ENCODE assay signal across 8 cellular contexts in genomic region chr12:14769837-14770494, GRCh38. TPM values are rescaled to one million over a fixed set of nuclear protein-coding genes. Genes with fewer than 3 reads are reported as not detected.
DNase-seq lines count a peak whose midpoint lies in the region; ATAC-seq, FAIRE-seq and TF ChIP-seq lines count a peak whose summit lies in the region.

No MANE protein-coding gene starts in this region.

- peak overlapping the region; percentile 96 for H3K9ac ChIP-seq in trophoblast cell (ENCODE audit: low read length)

- TF ChIP-seq CTCF in LNCaP clone FGC (IDR thresholded peaks at IDR 0.05; ENCODE audit: control insufficient read depth, extremely low read depth, insufficient read depth) (peak; percentile 92), cardiac muscle cell (IDR thresholded peaks at IDR 0.05; ENCODE audit: low read depth, low read length) (peak; percentile 79), transverse colon (IDR thresholded peaks at IDR 0.05) (peak; percentile 86 to 98 (median 87))

- peak overlapping the region; percentile 89 for H3K27ac ChIP-seq in SJSA1
- H3K27ac ChIP-seq in cardiac muscle cell = peak overlapping the region; percentile 94
- H3K27ac ChIP-seq in trophoblast cell (ENCODE audit: low read depth, low read length) = peak overlapping the region; percentile 86
- H3K27ac ChIP-seq in transverse colon = peak overlapping the region; percentile 95 to 99 (median 98)

- no peak overlapping the region for H3K23ac ChIP-seq in trophoblast cell (ENCODE audit: low read length)

- peak; percentile 53 to 56 for ATAC-seq in activated naive CD4-positive, alpha-beta T cell treated with anti-CD3 and anti-CD28 coated beads, Interleukin-2, amount 50 U/mL, for 72 hours

- H3K9me3 ChIP-seq in SJSA1 (replicated peaks) = no peaks in the 10 kb centered on the region
- H3K9me3 ChIP-seq in cardiac muscle cell (ENCODE audit: low read depth) = no peaks in the 10 kb centered on the region
- H3K9me3 ChIP-seq in trophoblast cell (ENCODE audit: insufficient read depth, low read depth, low read length) = peaks cover 3% of the 10 kb centered on the region
- no peaks in the 10 kb centered on the region for H3K9me3 ChIP-seq in transverse colon

- DNase-seq in GM03348 (ENCODE audit: low spot score) (peak; percentile 80), H54 (ENCODE audit: insufficient read length, low spot score) (no peak), LNCaP clone FGC (ENCODE audit: low read depth) (no peak), SJSA1 (ENCODE audit: low read depth in 1 of 2, low spot score in 2 of 2) (peak; percentile 80 to 83), cardiac muscle cell (ENCODE audit: low read depth in 1 of 2, low spot score in 1 of 2) (peak; percentile 76 to 87), trophoblast cell (peak; percentile 92), transverse colon (peak; percentile 91)
- peak; percentile 90 to 92 for DNase-seq in activated naive CD4-positive, alpha-beta T cell treated with anti-CD3 and anti-CD28 coated beads, Interleukin-2, amount 50 U/mL, for 72 hours (ENCODE audit: low spot score in 2 of 2)

- H3K79me2 ChIP-seq in trophoblast cell (ENCODE audit: control insufficient read depth, insufficient read depth, low read length, poor library complexity) = peaks cover 20% of the 10 kb centered on the region

- no CpG with 5 or more reads among the region's 45 CpGs for WGBS in trophoblast cell (ENCODE audit: extremely low coverage, insufficient coverage, insufficient read length)
- 1% methylated on average over 37 of the region's 45 CpGs; no CpG with 5 or more reads in 1 of the 2 donors for WGBS in transverse colon (ENCODE audit: low coverage in 1 of 2), 2 donors

- H3K27me3 ChIP-seq in SJSA1 (replicated peaks) = no peaks in the 10 kb centered on the region
- H3K27me3 ChIP-seq in cardiac muscle cell = peaks cover 7% of the 10 kb centered on the region
- no peaks in the 10 kb centered on the region for H3K27me3 ChIP-seq in trophoblast cell (ENCODE audit: insufficient read depth, low read length)
- H3K27me3 ChIP-seq in transverse colon = no peaks in the 10 kb centered on the region

- intact Hi-C loops in transverse colon (cut with DNase I; ENCODE audit: low total_unique reads) = no loop called here

- H2BK5ac ChIP-seq in trophoblast cell (ENCODE audit: low read depth, low read length, poor library complexity) = peak overlapping the region; percentile 79

- H2BK12ac ChIP-seq in trophoblast cell (ENCODE audit: low read length) = no peak overlapping the region

- H3K18ac ChIP-seq in trophoblast cell (ENCODE audit: low read length) = peak overlapping the region; percentile 44

- peak overlapping the region; percentile 28 for H3K4ac ChIP-seq in trophoblast cell (ENCODE audit: low read depth, low read length)

- H3K36me3 ChIP-seq in SJSA1 (peaks cover 14% of the 10 kb centered on the region), cardiac muscle cell (no peaks in the 10 kb centered on the region), trophoblast cell (ENCODE audit: control insufficient read depth in 1 of 2, insufficient read depth in 2 of 2, low read length in 2 of 2) (no peaks in the 10 kb centered on the region), transverse colon (peaks cover 0 to 6% (median 0%) of the 10 kb centered on the region in 4 donors)

- no peak for FAIRE-seq in H54 (lab: Jason Lieb, UNC)

- peaks cover 47 to 71% of the 10 kb centered on the region in 2 donors for H3K36me3 Mint-ChIP-seq in activated naive CD4-positive, alpha-beta T cell treated with anti-CD3 and anti-CD28 coated beads, Interleukin-2, amount 50 U/mL, for 72 hours

- no peak overlapping the region for H2AK5ac ChIP-seq in trophoblast cell (ENCODE audit: low read length)

- no peak for TF ChIP-seq EP300 in transverse colon (IDR thresholded peaks at IDR 0.05; ENCODE audit: low read depth)

- peak overlapping the region; percentile 47 for H4K91ac ChIP-seq in trophoblast cell (ENCODE audit: low read depth, low read length)

- H3K79me1 ChIP-seq in trophoblast cell (ENCODE audit: low read length) = peaks cover 26% of the 10 kb centered on the region

- peak overlapping the region; percentile 32 for H4K12ac ChIP-seq in trophoblast cell (ENCODE audit: low read depth, low read length)

- H4K8ac ChIP-seq in trophoblast cell (ENCODE audit: low read depth, low read length) = peak overlapping the region; percentile 23

- peak overlapping the region; percentile 99 to 100 for H3K27ac Mint-ChIP-seq in activated naive CD4-positive, alpha-beta T cell treated with anti-CD3 and anti-CD28 coated beads, Interleukin-2, amount 50 U/mL, for 72 hours

- H3K14ac ChIP-seq in trophoblast cell (ENCODE audit: low read length) = peak overlapping the region; percentile 75

- TF ChIP-seq POLR2A in H54 (IDR thresholded peaks at IDR 0.05; ENCODE audit: low read depth, low read length) (peak; percentile 24; the same call in 1 of the 2 replicates), transverse colon (IDR thresholded peaks at IDR 0.05) (peak; percentile 64)

- peaks cover 16% of the 10 kb centered on the region for H3K4me1 ChIP-seq in SJSA1 (replicated peaks)
- peaks cover 5% of the 10 kb centered on the region for H3K4me1 ChIP-seq in cardiac muscle cell (ENCODE audit: low read depth)
- no peaks in the 10 kb centered on the region for H3K4me1 ChIP-seq in trophoblast cell (ENCODE audit: control insufficient read depth in 1 of 2, insufficient read depth in 2 of 2, low read length in 2 of 2)
- H3K4me1 ChIP-seq in transverse colon = peaks cover 0 to 31% (median 17%) of the 10 kb centered on the region in 4 donors

- peak overlapping the region; percentile 40 for H2AFZ ChIP-seq in trophoblast cell (ENCODE audit: insufficient read depth, low read length, poor library complexity)

- H3K9me3 Mint-ChIP-seq in activated naive CD4-positive, alpha-beta T cell treated with anti-CD3 and anti-CD28 coated beads, Interleukin-2, amount 50 U/mL, for 72 hours = peaks cover 0 to 5% of the 10 kb centered on the region in 2 donors

- peak overlapping the region; percentile 69 for H3K4me2 ChIP-seq in trophoblast cell (ENCODE audit: low read length)

- in situ Hi-C loops in transverse colon (cut with MboI; ENCODE audit: low pct_ligation_motif_present in 1 of 4, low pct_unique_long_range_greater_than_20kb in 1 of 4, low sequenced_read_pairs in 3 of 4) = no loop called here

- H2BK120ac ChIP-seq in trophoblast cell (ENCODE audit: insufficient read depth, low read length, poor library complexity) = no peak overlapping the region

- peak overlapping the region; percentile 94 for H3K4me3 ChIP-seq in LNCaP clone FGC (ENCODE audit: low read depth, low read length)
- peak overlapping the region; percentile 58 for H3K4me3 ChIP-seq in SJSA1
- H3K4me3 ChIP-seq in cardiac muscle cell = peak overlapping the region; percentile 73
- peak overlapping the region; percentile 95 for H3K4me3 ChIP-seq in trophoblast cell (ENCODE audit: low read depth, low read length)
- peak overlapping the region; percentile 50 to 96 (median 77) for H3K4me3 ChIP-seq in transverse colon

RNA-seq across cellular contexts. Expression of gene WBP11, which starts 33.3 kb away (rescaled TPM):
- total RNA-seq in SJSA1 (2014; rRNA removed; shearing (Covaris generic)) = 10.2 and 18.5 TPM in 2 replicates
- 100 to 1,000 TPM in 1 of 2 donors, 10 to 100 TPM in 1; 95.5 to 120 TPM for total RNA-seq in activated naive CD4-positive, alpha-beta T cell treated with anti-CD3 and anti-CD28 coated beads, Interleukin-2, amount 50 U/mL, for 72 hours
- 24.5 and 28.2 TPM in 2 replicates for total RNA-seq in cardiac muscle cell
- 67.7 and 80.8 TPM in 2 replicates for polyA plus RNA-seq in cardiac muscle cell
- 101 and 107 TPM in 2 replicates for polyA plus RNA-seq in trophoblast cell (2013)
- total RNA-seq in transverse colon = 10 to 100 TPM in 2 of 4 donors, 1 to 10 TPM in 2; 7.4 to 19.4 (median 11.6) TPM

RNA-seq across cellular contexts. Expression of gene C12orf60, which starts 33.5 kb away (rescaled TPM):
- 0.53 and 1.4 TPM in 2 replicates for total RNA-seq in SJSA1 (2014; rRNA removed; shearing (Covaris generic))
- total RNA-seq in activated naive CD4-positive, alpha-beta T cell treated with anti-CD3 and anti-CD28 coated beads, Interleukin-2, amount 50 U/mL, for 72 hours = 1 to 10 TPM; 2.6 to 4.6 TPM
- 0.56 and 1.0 TPM in 2 replicates for total RNA-seq in cardiac muscle cell
- 1.7 and 3.2 TPM in 2 replicates for polyA plus RNA-seq in cardiac muscle cell
- 2.0 and 2.8 TPM in 2 replicates for polyA plus RNA-seq in trophoblast cell (2013)
- under 1 TPM in 2 of 4 donors, not detected in 2; 0.55 to 0.95 TPM for total RNA-seq in transverse colon

RNA-seq across cellular contexts. Expression of gene SMCO3, which starts 44.0 kb away (rescaled TPM):
- total RNA-seq in SJSA1 (2014; rRNA removed; shearing (Covaris generic)) = 0.16 TPM in 1 of 2 replicates, not detected in the other
- not detected for total RNA-seq in activated naive CD4-positive, alpha-beta T cell treated with anti-CD3 and anti-CD28 coated beads, Interleukin-2, amount 50 U/mL, for 72 hours
- total RNA-seq in cardiac muscle cell = not detected in 2 replicates
- 0.16 and 0.22 TPM in 2 replicates for polyA plus RNA-seq in cardiac muscle cell
- polyA plus RNA-seq in trophoblast cell (2013) = 1.5 and 1.8 TPM in 2 replicates
- not detected for total RNA-seq in transverse colon

Comparison
In these comparisons a context has a peak if more than half of its experiments do, and no peak if none do; other contexts are left out.
1. DNase-seq: peak in GM03348 (single experiment), SJSA1 (2 of 2), activated naive CD4-positive, alpha-beta T cell treated with anti-CD3 and anti-CD28 coated beads, Interleukin-2, amount 50 U/mL, for 72 hours (2 of 2), cardiac muscle cell (2 of 2), trophoblast cell (2 of 2) and transverse colon (single experiment); none in H54 (single experiment) and LNCaP clone FGC (single experiment).
2. Peak in every context shown above with its lines, with median percentiles within 50 percentile points of each other: H3K4me3 ChIP-seq, CTCF ChIP-seq and H3K27ac ChIP-seq.